21 cellular contexts compared by ENCODE assay signal in genomic region chr14:47763188-47763854, GRCh38.
DNase-seq lines count a peak whose midpoint lies in the region; ATAC-seq and TF ChIP-seq lines count a peak whose summit lies in the region.
"Had no signal": no experiment of that assay in that cellular context is flagged by ENCODE, and none has a peak within 500 bp of the region (broad histone marks: within the 10 kb centered on the region; RNA-seq: fewer than 3 reads in every experiment).

No MANE protein-coding gene starts in this region.

- CTCF ChIA-PET in activated naive CD4-positive, alpha-beta T cell treated with anti-CD3 and anti-CD28 coated beads for 36 hours (lab: Charles Lee): interaction anchor here (0.6 kb wide), 1 partner anchor 199 kb away, joined by 5 read pairs; no protein-coding TSS in a partner anchor
- CTCF ChIA-PET in activated CD4-positive, alpha-beta memory T cell treated with anti-CD3 and anti-CD28 coated beads for 36 hours (lab: Charles Lee): no interaction called here

- POLR2A ChIA-PET in activated CD4-positive, alpha-beta memory T cell treated with anti-CD3 and anti-CD28 coated beads for 36 hours (lab: Charles Lee): no interaction called here

- H3F3A ChIP-seq in SU-DHL-6 (ENCODE audit: insufficient read depth): no peaks in the 10 kb centered on the region

- H3K79me2 ChIP-seq in SU-DHL-6 (ENCODE audit: insufficient read depth, low read length): no peaks in the 10 kb centered on the region

- intact Hi-C loops in sciatic nerve (cut with DNase I): no loop called here
- intact Hi-C loops in activated naive CD4-positive, alpha-beta T cell treated with anti-CD3 and anti-CD28 coated beads for 36 hours (cut with micrococcal nuclease): no loop called here
- intact Hi-C loops in activated CD4-positive, alpha-beta memory T cell treated with anti-CD3 and anti-CD28 coated beads for 36 hours (cut with micrococcal nuclease): no loop called here
- intact Hi-C loops in gastrocnemius medialis (cut with DNase I; ENCODE audit: low total_unique reads): no loop called here

- H2AFZ ChIP-seq in SU-DHL-6 (ENCODE audit: low read depth, low read length, severe bottlenecking): peak overlapping the region; percentile 16
- H2AFZ ChIP-seq: GM23248 had no signal

- H3K36me3 Mint-ChIP-seq in activated naive CD4-positive, alpha-beta T cell treated with anti-CD3 and anti-CD28 coated beads for 36 hours (ENCODE audit: low read depth): no peaks in the 10 kb centered on the region
- H3K36me3 Mint-ChIP-seq in activated CD4-positive, alpha-beta memory T cell treated with anti-CD3 and anti-CD28 coated beads for 36 hours: no peaks in the 10 kb centered on the region
- H3K36me3 Mint-ChIP-seq: CD14-positive monocyte had no signal

- H3K9me3 ChIP-seq in SU-DHL-6 (ENCODE audit: insufficient read depth, low read length): peaks cover 12% of the 10 kb centered on the region; the same call in 1 of the 2 replicates
- no peaks in the 10 kb centered on the region for H3K9me3 ChIP-seq in gastrocnemius medialis
- H3K9me3 ChIP-seq: SJSA1 had no signal

- H3K9me2 ChIP-seq in SU-DHL-6 (replicated peaks; ENCODE audit: insufficient read depth, low read length): no peaks in the 10 kb centered on the region

- no peak overlapping the region for H3K9ac ChIP-seq in SU-DHL-6 (ENCODE audit: low read length)
- H3K9ac ChIP-seq: GM23248 had no signal

- H3K9me3 Mint-ChIP-seq in activated naive CD4-positive, alpha-beta T cell treated with anti-CD3 and anti-CD28 coated beads for 36 hours: no peaks in the 10 kb centered on the region
- peaks cover 29% of the 10 kb centered on the region for H3K9me3 Mint-ChIP-seq in activated CD4-positive, alpha-beta memory T cell treated with anti-CD3 and anti-CD28 coated beads for 36 hours

- H3K4me3 ChIP-seq in SU-DHL-6 (ENCODE audit: insufficient read depth, low read length, poor library complexity, severe bottlenecking) (no peak overlapping the region), gastrocnemius medialis (no peak overlapping the region)
- H3K4me3 ChIP-seq: GM23248, SJSA1 had no signal

- H4K20me1 ChIP-seq in SU-DHL-6 (ENCODE audit: low read depth, low read length): no peaks in the 10 kb centered on the region

- ATAC-seq in GM18858 (IDR thresholded peaks at IDR 0.05; ENCODE audit: unreplicated experiment) (peak; percentile 44), GM21528 (IDR thresholded peaks at IDR 0.05; ENCODE audit: low FRiP score, unreplicated experiment) (peak; percentile 54), HG03342 (IDR thresholded peaks at IDR 0.05; ENCODE audit: unreplicated experiment) (peak; percentile 52), sciatic nerve (no peak), gastrocnemius medialis (no peak)
- ATAC-seq: HCT116 had no signal

- TF ChIP-seq CTCF in SU-DHL-6 (IDR thresholded peaks at IDR 0.05; ENCODE audit: insufficient read depth, low read length, poor library complexity, severe bottlenecking) (no peak), gastrocnemius medialis (IDR thresholded peaks at IDR 0.05 in 4 of 5, conservative IDR thresholded peaks at IDR 0.05 in 1 of 5) (no peak)

- peak overlapping the region; percentile 9 for H3K4me2 ChIP-seq in SU-DHL-6 (ENCODE audit: low read depth, low read length, poor library complexity, severe bottlenecking)

- DNase-seq in sciatic nerve (ENCODE audit: low spot score) (no peak), gastrocnemius medialis (no peak)
- DNase-seq in activated naive CD4-positive, alpha-beta T cell treated with anti-CD3 and anti-CD28 coated beads for 36 hours: no peak
- DNase-seq in activated CD4-positive, alpha-beta memory T cell treated with anti-CD3 and anti-CD28 coated beads for 36 hours: no peak
- DNase-seq: ACHN, AML-193, DMS 273 treated with DMSO at 0.1 percent for 48 hours, GM23248, KBM-7, NCI-H1436 treated with DMSO at 0.1 percent for 48 hours, NCI-H2029 treated with DMSO at 0.1 percent for 48 hours, NCI-H2171 treated with DMSO at 0.1 percent for 48 hours, NCI-H748 treated with DMSO at 0.1 percent for 48 hours, SW 1271 had no signal

- H3K4me1 ChIP-seq in gastrocnemius medialis: no peaks in the 10 kb centered on the region
- H3K4me1 ChIP-seq: SJSA1 had no signal

- H3K4me3 Mint-ChIP-seq in activated naive CD4-positive, alpha-beta T cell treated with anti-CD3 and anti-CD28 coated beads for 36 hours: no peak overlapping the region
- no peak overlapping the region for H3K4me3 Mint-ChIP-seq in activated CD4-positive, alpha-beta memory T cell treated with anti-CD3 and anti-CD28 coated beads for 36 hours
- H3K4me3 Mint-ChIP-seq: CD14-positive monocyte had no signal

- H3K27me3 ChIP-seq in SU-DHL-6 (ENCODE audit: low read length) (no peaks in the 10 kb centered on the region), gastrocnemius medialis (no peaks in the 10 kb centered on the region)
- H3K27me3 ChIP-seq: SJSA1 had no signal

- H3K36me3 ChIP-seq in SU-DHL-6 (ENCODE audit: low read length) (no peaks in the 10 kb centered on the region), gastrocnemius medialis (no peaks in the 10 kb centered on the region)
- H3K36me3 ChIP-seq: SJSA1 had no signal

- in situ Hi-C loops in gastrocnemius medialis (cut with MboI; ENCODE audit: low sequenced_read_pairs in 4 of 4): no loop called here

- no peaks in the 10 kb centered on the region for H3K4me1 Mint-ChIP-seq in activated naive CD4-positive, alpha-beta T cell treated with anti-CD3 and anti-CD28 coated beads for 36 hours (ENCODE audit: low read depth)
- no peaks in the 10 kb centered on the region for H3K4me1 Mint-ChIP-seq in activated CD4-positive, alpha-beta memory T cell treated with anti-CD3 and anti-CD28 coated beads for 36 hours (ENCODE audit: low read depth)
- H3K4me1 Mint-ChIP-seq: CD14-positive monocyte had no signal

- TF ChIP-seq POLR2A in gastrocnemius medialis (IDR thresholded peaks at IDR 0.05): no peak

- no peaks in the 10 kb centered on the region for H3K27me3 Mint-ChIP-seq in activated naive CD4-positive, alpha-beta T cell treated with anti-CD3 and anti-CD28 coated beads for 36 hours (ENCODE audit: low read depth)
- H3K27me3 Mint-ChIP-seq in activated CD4-positive, alpha-beta memory T cell treated with anti-CD3 and anti-CD28 coated beads for 36 hours: no peaks in the 10 kb centered on the region

- H3K27ac ChIP-seq in SU-DHL-6 (ENCODE audit: low read depth, low read length) (no peak overlapping the region), gastrocnemius medialis (no peak overlapping the region)
- H3K27ac ChIP-seq: GM23248, SJSA1 had no signal

- no peak overlapping the region for H3K27ac Mint-ChIP-seq in activated naive CD4-positive, alpha-beta T cell treated with anti-CD3 and anti-CD28 coated beads for 36 hours
- no peak overlapping the region for H3K27ac Mint-ChIP-seq in activated CD4-positive, alpha-beta memory T cell treated with anti-CD3 and anti-CD28 coated beads for 36 hours
- H3K27ac Mint-ChIP-seq: CD14-positive monocyte had no signal

Comparison
In these comparisons a context has a peak if more than half of its experiments do, and no peak if none do; other contexts are left out.
1. ATAC-seq: peak in GM18858 (single experiment), GM21528 (single experiment) and HG03342 (single experiment); none in sciatic nerve (single experiment) and gastrocnemius medialis (0 of 2).